Comparison of ENCODE assay signal across 18 cellular contexts in the genomic region with DNA sequence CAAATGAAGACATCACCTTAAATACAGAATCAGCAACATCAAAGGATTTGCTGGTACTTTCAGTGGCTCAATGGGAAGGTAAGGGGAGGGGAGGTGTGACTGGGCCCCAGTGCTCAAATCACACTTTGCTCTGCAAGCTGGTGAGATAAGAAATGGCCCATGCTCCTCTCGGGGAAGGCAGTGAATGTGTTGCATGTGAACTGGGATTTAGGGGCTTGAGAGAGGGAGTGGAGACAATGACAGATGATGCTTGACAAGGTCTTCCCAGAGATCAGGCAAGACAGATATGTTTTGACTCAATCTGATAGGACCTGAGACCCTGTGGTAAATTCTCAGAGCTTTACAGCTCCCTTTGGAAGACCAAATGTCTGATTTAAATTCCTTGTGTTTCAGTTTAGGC.
"Had no signal": no experiment of that assay in that cellular context is flagged by ENCODE, and none has a peak within 500 bp of the region (broad histone marks: within the 10 kb centered on the region; RNA-seq: fewer than 3 reads in every experiment).

No MANE protein-coding gene starts in this region.

- H3K36me3 Mint-ChIP-seq: activated CD4-positive, alpha-beta memory T cell treated with anti-CD3 and anti-CD28 coated beads for 36 hours; stimulated activated naive B cell treated with anti-CD40 and anti-IgM and Interleukin-4, amounts not matched to agents 10 μg/mL and 1 μg/mL and 100 μg/mL, for 72 hours had no signal

- H3K36me3 ChIP-seq: neutrophil had no signal

- DNase-seq: activated CD4-positive, alpha-beta memory T cell treated with anti-CD3 and anti-CD28 coated beads for 36 hours; activated CD4-positive, alpha-beta T cell treated with anti-CD3 and anti-CD28 coated beads for 1 hour; activated effector memory CD4-positive, alpha-beta T cell treated with Interleukin-2 at 50 U/mL for 16 hours; activated naive CD4-positive, alpha-beta T cell treated with anti-CD3 and anti-CD28 coated beads, Interleukin-2, amount 50 U/mL, for 16 hours; activated T-cell treated with anti-CD3 and anti-CD28 coated beads, Interleukin-2, amount 50 U/mL, for 24 hours; amniotic stem cell; body of pancreas; central memory CD4-positive, alpha-beta T cell; effector CD4-positive, alpha-beta T cell; retina; SK-N-SH; stimulated activated CD4-positive, alpha-beta T cell treated with anti-CD3 and anti-CD28 coated beads, Interleukin-2, amount 100 ng/mL, for 48 hours; stimulated activated naive B cell treated with anti-CD40 and anti-IgM and Interleukin-4, amounts not matched to agents 10 μg/mL and 1 μg/mL and 100 μg/mL, for 72 hours; T-helper 1 cell; trophoblast cell had no signal

- H3K9ac ChIP-seq: SK-N-SH had no signal

- H3K4me1 ChIP-seq: body of pancreas had no signal

- H3K27ac ChIP-seq: body of pancreas, coronary artery, neutrophil, VCaP had no signal

- H3K9me3 Mint-ChIP-seq: activated CD4-positive, alpha-beta memory T cell treated with anti-CD3 and anti-CD28 coated beads for 36 hours; activated T-cell treated with anti-CD3 and anti-CD28 coated beads, Interleukin-2, amount 50 U/mL, for 24 hours; stimulated activated naive B cell treated with anti-CD40 and anti-IgM and Interleukin-4, amounts not matched to agents 10 μg/mL and 1 μg/mL and 100 μg/mL, for 72 hours had no signal

- H3K4me3 Mint-ChIP-seq: activated CD4-positive, alpha-beta memory T cell treated with anti-CD3 and anti-CD28 coated beads for 36 hours; activated T-cell treated with anti-CD3 and anti-CD28 coated beads, Interleukin-2, amount 50 U/mL, for 24 hours; stimulated activated naive B cell treated with anti-CD40 and anti-IgM and Interleukin-4, amounts not matched to agents 10 μg/mL and 1 μg/mL and 100 μg/mL, for 72 hours had no signal

- H3K9me3 ChIP-seq: body of pancreas, neutrophil, SK-N-SH had no signal

- H3K4me2 ChIP-seq: SK-N-SH had no signal

- H3K27me3 ChIP-seq: body of pancreas, neutrophil had no signal

- ATAC-seq: body of pancreas; stimulated activated naive B cell treated with anti-CD40 and anti-IgM and Interleukin-4, amounts not matched to agents 10 μg/mL and 1 μg/mL and 100 μg/mL, for 72 hours had no signal

- H3K4me3 ChIP-seq: body of pancreas, coronary artery had no signal

- H3K27ac Mint-ChIP-seq: activated CD4-positive, alpha-beta memory T cell treated with anti-CD3 and anti-CD28 coated beads for 36 hours; stimulated activated naive B cell treated with anti-CD40 and anti-IgM and Interleukin-4, amounts not matched to agents 10 μg/mL and 1 μg/mL and 100 μg/mL, for 72 hours had no signal
